In genomic region chr2:165436559-165436958, GRCh38 we compare ENCODE assay signal across 1 cellular context.
TF ChIP-seq lines count a peak whose summit lies in the region.

No MANE protein-coding gene starts in this region.

TF ChIP-seq in SK-N-SH treated with all-trans-retinoic acid at 6 μM for 48 hours, 23 proteins besides CTCF, POLR2A, EP300 and RAD21 (continued from another document):
- no peak for TF ChIP-seq PATZ1 (CRISPR knock-in tag; IDR thresholded peaks at IDR 0.05; ENCODE audit: borderline replicate concordance)
- TF ChIP-seq CSDC2 (CRISPR knock-in tag; IDR thresholded peaks at IDR 0.05), result no peak
- no peak for TF ChIP-seq GLIS3 (CRISPR knock-in tag; IDR thresholded peaks at IDR 0.05)
- TF ChIP-seq ZC3H10 (CRISPR knock-in tag; IDR thresholded peaks at IDR 0.05), result no peak
- TF ChIP-seq ARNTL (CRISPR knock-in tag; IDR thresholded peaks at IDR 0.05; ENCODE audit: borderline replicate concordance, low read depth), result no peak
- TF ChIP-seq SNAI2 (CRISPR knock-in tag; IDR thresholded peaks at IDR 0.05), result no peak
TF ChIP-seq in SK-N-SH treated with all-trans-retinoic acid at 6 μM for 48 hours: peak in this region for 0.
